ENCODE assay signal across 13 cellular contexts in genomic region chr4:135371137-135371536, GRCh38.
DNase-seq lines count a peak whose midpoint lies in the region; ATAC-seq and TF ChIP-seq lines count a peak whose summit lies in the region.
"Had no signal": no experiment of that assay in that cellular context is flagged by ENCODE, and none has a peak within 500 bp of the region (broad histone marks: within the 10 kb centered on the region; RNA-seq: fewer than 3 reads in every experiment).

No MANE protein-coding gene starts in this region.

- no peaks in the 10 kb centered on the region for H3K27me3 ChIP-seq in Panc1 (ENCODE audit: control insufficient read depth, insufficient read depth, low read length)
- no peaks in the 10 kb centered on the region for H3K27me3 ChIP-seq in colonic mucosa
- H3K27me3 ChIP-seq: adrenal gland had no signal

- H3K27me3 Mint-ChIP-seq in HFFc6 (ENCODE audit: insufficient read depth) = no peaks in the 10 kb centered on the region

- ATAC-seq in Panc1 (no peak), GM19035 (IDR thresholded peaks at IDR 0.05; ENCODE audit: unreplicated experiment) (no peak)

- in situ Hi-C loops in Panc1 (cut with HindIII; ENCODE audit: low pct_unique_long_range_greater_than_20kb, low sequenced_read_pairs) = no loop called here

- DNase-seq in NCI-H1436 (lab: John Stamatoyannopoulos, UW) (peak; percentile 1), NCI-H1436 treated with DMSO at 0.1 percent for 48 hours (lab: John Stamatoyannopoulos, UW) (no peak), HFFc6 (no peak), Panc1 (ENCODE audit: low read depth, low spot score) (no peak), islet precursor cell (peak; percentile 64), C1 segment of cervical spinal cord (lab: John Stamatoyannopoulos, UW) (no peak), colonic mucosa (no peak)
- DNase-seq: effector CD4-positive, alpha-beta T cell; GDM1; NCI-H2227 treated with DMSO at 0.1 percent for 48 hours; retina had no signal

- intact Hi-C loops in Panc1 (cut with micrococcal nuclease; ENCODE audit: unreplicated experiment) = no loop called here
- intact Hi-C loops in colonic mucosa (cut with DNase I) = no loop called here

- no peak overlapping the region for H3K27ac Mint-ChIP-seq in HFFc6

- no TSS peak for BruUV-seq in Panc1 (replicated peaks; lab: Mats Ljungman, UMichigan)

- H3K4me3 ChIP-seq in Panc1 (ENCODE audit: low read depth in 2 of 2, low read length in 2 of 2) = no peak overlapping the region
- no peak overlapping the region for H3K4me3 ChIP-seq in colonic mucosa
- H3K4me3 ChIP-seq: adrenal gland had no signal

- H3K9ac ChIP-seq in colonic mucosa (ENCODE audit: low read depth in 2 of 2, low read length in 2 of 2) = no peak overlapping the region

- H3K9me3 ChIP-seq in Panc1 (ENCODE audit: control insufficient read depth, insufficient read depth, low read depth, low read length) = no peaks in the 10 kb centered on the region
- H3K9me3 ChIP-seq in colonic mucosa = no peaks in the 10 kb centered on the region
- H3K9me3 ChIP-seq: adrenal gland had no signal

- H3K36me3 Mint-ChIP-seq in HFFc6 (ENCODE audit: low read depth) = no peaks in the 10 kb centered on the region

- no peak overlapping the region for H3K4me3 Mint-ChIP-seq in HFFc6

- H3K4me1 ChIP-seq in Panc1 (ENCODE audit: control insufficient read depth, insufficient read depth, low read length) = no peaks in the 10 kb centered on the region
- H3K4me1 ChIP-seq in colonic mucosa = no peaks in the 10 kb centered on the region
- H3K4me1 ChIP-seq: adrenal gland had no signal

- TF ChIP-seq CTCF in HFFc6 (IDR thresholded peaks at IDR 0.05) (peak; percentile 49), Panc1 (IDR thresholded peaks at IDR 0.05) (peak; percentile 8; the same call in 1 of the 2 replicates), colonic mucosa (IDR thresholded peaks at IDR 0.05) (no peak)

- POLR2A ChIA-PET in Panc1 (lab: Charles Lee) = no interaction called here

- H3K9me3 Mint-ChIP-seq in HFFc6 = peaks cover 5% of the 10 kb centered on the region; the same call in 1 of the 2 replicates

- H3K36me3 ChIP-seq in Panc1 (ENCODE audit: control insufficient read depth, insufficient read depth, low read length) = no peaks in the 10 kb centered on the region
- H3K36me3 ChIP-seq in colonic mucosa = no peaks in the 10 kb centered on the region
- H3K36me3 ChIP-seq: adrenal gland had no signal

- H3K27ac ChIP-seq in Panc1 (ENCODE audit: low read length) = no peak overlapping the region
- no peak overlapping the region for H3K27ac ChIP-seq in colonic mucosa
- H3K27ac ChIP-seq: adrenal gland had no signal

- peaks cover 10% of the 10 kb centered on the region; the same call in 1 of the 2 replicates for H3K4me1 Mint-ChIP-seq in HFFc6 (ENCODE audit: low read depth)

- CTCF ChIA-PET in Panc1 (lab: Charles Lee) = no interaction called here

Comparison
In these comparisons a context has a peak if more than half of its experiments do, and no peak if none do; other contexts are left out.
1. DNase-seq: peak in NCI-H1436 (single experiment) and islet precursor cell (single experiment); none in NCI-H1436 treated with DMSO at 0.1 percent for 48 hours (single experiment), HFFc6 (single experiment), Panc1 (single experiment), C1 segment of cervical spinal cord (0 of 14) and colonic mucosa (single experiment).